19 cellular contexts compared by ENCODE assay signal in the genomic region with DNA sequence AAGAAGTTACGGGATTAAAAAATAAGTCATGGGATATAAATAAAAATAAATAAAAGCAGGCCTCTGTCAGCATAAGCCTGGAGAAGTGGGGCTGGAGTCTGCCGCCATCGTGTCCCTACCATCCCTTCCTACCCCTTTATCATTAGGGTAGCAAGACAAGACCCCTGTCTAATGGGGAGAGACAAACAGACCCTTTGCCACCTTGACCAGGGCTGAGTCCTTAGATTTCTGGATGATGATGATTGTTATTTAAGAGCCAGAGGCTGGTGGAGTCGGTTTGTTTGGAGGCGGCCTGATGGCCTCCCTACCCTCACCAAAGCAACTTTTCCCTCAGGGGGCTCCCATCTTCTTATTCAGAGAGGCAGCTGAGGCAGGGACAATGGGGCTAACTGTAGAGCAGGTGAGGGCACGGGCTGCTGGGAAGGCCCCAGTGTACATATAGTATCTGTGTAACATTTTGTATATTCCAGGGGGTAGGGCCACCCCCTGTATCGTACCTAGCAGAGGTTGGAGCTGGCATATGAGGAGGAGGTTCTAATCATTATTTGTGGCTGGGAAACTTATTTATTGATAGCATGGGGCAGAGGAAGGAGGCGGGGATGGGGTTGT. TPM values are rescaled to one million over a fixed set of nuclear protein-coding genes. Genes with fewer than 3 reads are reported as not detected.
"Had no signal": no experiment of that assay in that cellular context is flagged by ENCODE, and none has a peak within 500 bp of the region (broad histone marks: within the 10 kb centered on the region; RNA-seq: fewer than 3 reads in every experiment).

No MANE protein-coding gene starts in this region.

RNA-seq across cellular contexts. Expression of gene GOLGA6D, which starts 8.8 kb away (rescaled TPM):
- total RNA-seq: activated B cell treated with CpG ODN at 0.5 μM for 24 hours; activated CD4-positive, alpha-beta memory T cell treated with anti-CD3 and anti-CD28 coated beads, Interleukin-2, amount 10 ng/mL, durations not matched to agents 7 days and 5 days; activated CD4-positive, alpha-beta T cell treated with anti-CD3 and anti-CD28 coated beads, Interleukin-2, amount 10 ng/mL, durations not matched to agents 7 days and 5 days; activated CD8-positive, alpha-beta T cell treated with anti-CD3 and anti-CD28 coated beads, Interleukin-2, amount 10 ng/mL, durations not matched to agents 7 days and 5 days; activated naive CD4-positive, alpha-beta T cell treated with anti-CD3 and anti-CD28 coated beads for 36 hours; activated naive CD8-positive, alpha-beta T cell treated with anti-CD3 and anti-CD28 coated beads for 36 hours; activated T-cell treated with anti-CD3 and anti-CD28 coated beads, Interleukin-2, amount 50 U/mL, for 4 hours; activated T-helper 1 cell treated with anti-CD3 and anti-CD28 coated beads, Interleukin-12 subunit alpha, Interleukin-12 subunit beta, Interleukin-2, Interleukin-4 antibody, amounts not matched to agents 30 ng/mL and 10 ng/mL and 1 ng/mL, durations not matched to agents 14 hours and 24 hours and 36 hours; astrocyte; body of pancreas; cardiac septum; cerebellum; T-helper 1 cell treated with Interleukin-12 subunit alpha and Interleukin-12 subunit beta and Interleukin-4 antibody, amounts not matched to agents 30 ng/mL and 1 ng/mL, for 36 hours; T-helper 2 cell treated with Interferon-gamma antibody and Interleukin-4, amounts not matched to agents 100 ng/mL and 5 ng/mL, for 36 hours had no signal

RNA-seq across cellular contexts. Expression of gene GOLGA6C, which starts 15.7 kb away (rescaled TPM):
- total RNA-seq: activated B cell treated with CpG ODN at 0.5 μM for 24 hours; activated CD4-positive, alpha-beta memory T cell treated with anti-CD3 and anti-CD28 coated beads, Interleukin-2, amount 10 ng/mL, durations not matched to agents 7 days and 5 days; activated CD4-positive, alpha-beta T cell treated with anti-CD3 and anti-CD28 coated beads, Interleukin-2, amount 10 ng/mL, durations not matched to agents 7 days and 5 days; activated CD8-positive, alpha-beta T cell treated with anti-CD3 and anti-CD28 coated beads, Interleukin-2, amount 10 ng/mL, durations not matched to agents 7 days and 5 days; activated naive CD8-positive, alpha-beta T cell treated with anti-CD3 and anti-CD28 coated beads for 36 hours; activated T-cell treated with anti-CD3 and anti-CD28 coated beads, Interleukin-2, amount 50 U/mL, for 4 hours; activated T-helper 1 cell treated with anti-CD3 and anti-CD28 coated beads, Interleukin-12 subunit alpha, Interleukin-12 subunit beta, Interleukin-2, Interleukin-4 antibody, amounts not matched to agents 30 ng/mL and 10 ng/mL and 1 ng/mL, durations not matched to agents 14 hours and 24 hours and 36 hours; activated T-helper 17 cell treated with anti-CD3 and anti-CD28 coated beads, Interleukin-2, amount 50 U/mL, for 72 hours; adrenal gland; aorta; astrocyte; body of pancreas; cardiac septum; cerebellum; T-cell; T-helper 1 cell treated with Interleukin-12 subunit alpha and Interleukin-12 subunit beta and Interleukin-4 antibody, amounts not matched to agents 30 ng/mL and 1 ng/mL, for 36 hours; T-helper 17 cell; T-helper 2 cell treated with Interferon-gamma antibody and Interleukin-4, amounts not matched to agents 100 ng/mL and 5 ng/mL, for 36 hours had no signal
- polyA plus RNA-seq: adrenal gland, aorta had no signal
